23 cellular contexts compared by ENCODE assay signal in genomic region chr1:90817399-90817798, GRCh38.
DNase-seq lines count a peak whose midpoint lies in the region; ATAC-seq and TF ChIP-seq lines count a peak whose summit lies in the region.
"Had no signal": no experiment of that assay in that cellular context is flagged by ENCODE, and none has a peak within 500 bp of the region (broad histone marks: within the 10 kb centered on the region; RNA-seq: fewer than 3 reads in every experiment).

No MANE protein-coding gene starts in this region.

- H3K18ac ChIP-seq in IMR-90 (ENCODE audit: low read depth, low read length), result no peak overlapping the region

- no peak overlapping the region for H4K5ac ChIP-seq in IMR-90 (ENCODE audit: low read depth, low read length)

- H2BK15ac ChIP-seq in IMR-90 (ENCODE audit: low read depth, low read length), result no peak overlapping the region

- no peak overlapping the region for H3K4me3 ChIP-seq in IMR-90 (ENCODE audit: insufficient read depth, low read depth, low read length)
- H3K4me3 ChIP-seq: A549; BLaER1 treated with 17β-estradiol and CSF1 and Interleukin-3, amounts not matched to agents 10 nM and 100 nM had no signal

- H3K27me3 ChIP-seq in IMR-90 (ENCODE audit: control insufficient read depth, insufficient read depth, low read length), result no peaks in the 10 kb centered on the region
- H3K27me3 ChIP-seq: BLaER1 treated with 17β-estradiol and CSF1 and Interleukin-3, amounts not matched to agents 10 nM and 100 nM had no signal

- 33% methylated on average over 1 of the region's 3 CpGs; no CpG with 5 or more reads in 1 of the 2 experiments for WGBS in IMR-90 (ENCODE audit: extremely low coverage in 2 of 2, insufficient read length in 1 of 2), 2 experiments

- no peak overlapping the region for H3K27ac ChIP-seq in IMR-90 (ENCODE audit: insufficient read depth, low read length)
- H3K27ac ChIP-seq: 22Rv1; A549; BLaER1 treated with 17β-estradiol and CSF1 and Interleukin-3, amounts not matched to agents 10 nM and 100 nM; C4-2B had no signal

- no peak overlapping the region for H4K8ac ChIP-seq in IMR-90 (ENCODE audit: low read depth in 2 of 2, low read length in 2 of 2)

- dilution Hi-C loops in IMR-90 (cut with HindIII; ENCODE audit: low sequenced_read_pairs, unreplicated experiment), result no loop called here

- H4K20me1 ChIP-seq in IMR-90 (ENCODE audit: insufficient read depth, low read length), result no peaks in the 10 kb centered on the region
- H4K20me1 ChIP-seq: BLaER1 treated with 17β-estradiol and CSF1 and Interleukin-3, amounts not matched to agents 10 nM and 100 nM had no signal

- H3K9ac ChIP-seq in IMR-90 (ENCODE audit: low read depth, low read length), result no peak overlapping the region
- H3K9ac ChIP-seq: BLaER1 treated with 17β-estradiol and CSF1 and Interleukin-3, amounts not matched to agents 10 nM and 100 nM had no signal

- CTCF ChIA-PET in IMR-90 (lab: Yijun Ruan, JAX), result interaction anchor here (0.6 kb wide), 1 partner anchor 96 kb away, joined by 3 read pairs; no protein-coding TSS in a partner anchor

- TF ChIP-seq CTCF in IMR-90 (conservative IDR thresholded peaks at IDR 0.05; ENCODE audit: low read depth, low read length), result no peak

- no peak for TF ChIP-seq RAD21 in IMR-90 (IDR thresholded peaks at IDR 0.05; ENCODE audit: low read length)

- H2BK120ac ChIP-seq in IMR-90 (ENCODE audit: low read depth, low read length), result no peak overlapping the region

- ATAC-seq in GM18861 (IDR thresholded peaks at IDR 0.05; ENCODE audit: unreplicated experiment) (peak; percentile 64), GM19467 (IDR thresholded peaks at IDR 0.05; ENCODE audit: unreplicated experiment) (peak; percentile 58), IMR-90 (ENCODE audit: low read depth) (no peak)
- ATAC-seq: A549 had no signal

- H2AFZ ChIP-seq in IMR-90 (replicated peaks; ENCODE audit: low read length, poor library complexity), result no peak overlapping the region

- no peaks in the 10 kb centered on the region for H3K36me3 ChIP-seq in IMR-90 (ENCODE audit: control insufficient read depth, insufficient read depth, low read length)
- H3K36me3 ChIP-seq: BLaER1 treated with 17β-estradiol and CSF1 and Interleukin-3, amounts not matched to agents 10 nM and 100 nM had no signal

- in situ Hi-C loops in IMR-90 (cut with MboI; ENCODE audit: low sequenced_read_pairs) (no loop called here), G401 (cut with HindIII; ENCODE audit: low sequenced_read_pairs) (no loop called here)

- no peaks in the 10 kb centered on the region for H3K9me3 ChIP-seq in IMR-90 (ENCODE audit: control insufficient read depth, insufficient read depth, low read length)
- H3K9me3 ChIP-seq: A549 had no signal

- H3K14ac ChIP-seq in IMR-90 (replicated peaks; ENCODE audit: low read depth, low read length), result no peak overlapping the region

- H3K23ac ChIP-seq in IMR-90 (ENCODE audit: low read depth, low read length), result no peak overlapping the region

- no peak overlapping the region for H3K4me2 ChIP-seq in IMR-90 (ENCODE audit: low read depth, low read length)
- H3K4me2 ChIP-seq: A549; BLaER1 treated with 17β-estradiol and CSF1 and Interleukin-3, amounts not matched to agents 10 nM and 100 nM had no signal

- POLR2A ChIA-PET in IMR-90 (lab: Charles Lee; ENCODE audit: unreplicated experiment), result no interaction called here

- no peak overlapping the region for H2BK20ac ChIP-seq in IMR-90 (ENCODE audit: low read depth, low read length)

- H3K9me1 ChIP-seq in IMR-90 (ENCODE audit: insufficient read depth, low read length), result no peaks in the 10 kb centered on the region

- H3K4ac ChIP-seq in IMR-90 (ENCODE audit: low read depth, low read length), result no peak overlapping the region

- H2AK9ac ChIP-seq in IMR-90 (replicated peaks; ENCODE audit: low read depth, low read length, poor library complexity), result peak overlapping the region; percentile 13

- H3K56ac ChIP-seq in IMR-90 (ENCODE audit: extremely low read depth, insufficient read depth, low read length), result no peak overlapping the region

- H2BK5ac ChIP-seq in IMR-90 (ENCODE audit: low read depth, low read length, poor library complexity, severe bottlenecking), result no peak overlapping the region

- no peak overlapping the region for H4K91ac ChIP-seq in IMR-90 (ENCODE audit: insufficient read depth, low read depth, low read length)

- intact Hi-C loops in IMR-90 (cut with micrococcal nuclease), result no loop called here

- no peak for TF ChIP-seq POLR2A in IMR-90 (IDR thresholded peaks at IDR 0.05; ENCODE audit: low read depth, low read length)

- H2AK5ac ChIP-seq in IMR-90 (ENCODE audit: low read depth, low read length), result no peak overlapping the region

- H3K79me1 ChIP-seq in IMR-90 (ENCODE audit: low read depth in 1 of 2, low read length in 2 of 2), result no peaks in the 10 kb centered on the region

- DNase-seq in IMR-90, result no peak
- DNase-seq in kidney tubule cell (ENCODE audit: low spot score), result peak; percentile 20
- DNase-seq in HUDEP-2 (lab: John Stamatoyannopoulos, UW; ENCODE audit: unreplicated experiment in 76 of 76), result no peak
- no peak for DNase-seq in NCI-H2029 (lab: John Stamatoyannopoulos, UW)
- no peak for DNase-seq in G401 (ENCODE audit: low spot score)
- DNase-seq: AML-193; CD4-positive, alpha-beta memory T cell; CD4-positive, CD25-positive, alpha-beta regulatory T cell; CD8-positive, alpha-beta memory T cell; COR-L47; DMS 273 treated with DMSO at 0.1 percent for 48 hours; DMS153; DMS53; DMS79; DND-41; EL; GF-D8 had no signal

- no peaks in the 10 kb centered on the region for H3K4me1 ChIP-seq in IMR-90 (ENCODE audit: control insufficient read depth, insufficient read depth, low read length)
- H3K4me1 ChIP-seq: A549; BLaER1 treated with 17β-estradiol and CSF1 and Interleukin-3, amounts not matched to agents 10 nM and 100 nM had no signal

- no TSS peak for BruUV-seq in IMR-90 (replicated peaks; lab: Mats Ljungman, UMichigan)

TF ChIP-seq in IMR-90, 13 proteins besides CTCF, POLR2A, EP300 and RAD21:
- TF ChIP-seq CEBPB (IDR thresholded peaks at IDR 0.05; ENCODE audit: low read depth, low read length), result no peak
